In genomic region chr7:37341033-37341630, GRCh38 we compare ENCODE assay signal across 8 cellular contexts.
DNase-seq lines count a peak whose midpoint lies in the region; ATAC-seq and TF ChIP-seq lines count a peak whose summit lies in the region.

No MANE protein-coding gene starts in this region.

- TF ChIP-seq CTCF in GM13977 (IDR thresholded peaks at IDR 0.05; ENCODE audit: extremely low read depth, insufficient read depth, missing control alignments) (no peak), GM20000 (IDR thresholded peaks at IDR 0.05; ENCODE audit: extremely low read depth, missing control alignments) (no peak)

- peak overlapping the region; percentile 93 for H3K4me3 Mint-ChIP-seq in activated naive CD8-positive, alpha-beta T cell

- DNase-seq in GM13977 (ENCODE audit: low spot score) (peak; percentile 52), GM20000 (ENCODE audit: low spot score) (peak; percentile 43), mesenteric fat pad (ENCODE audit: low spot score) (no peak), NCI-H510A (lab: John Stamatoyannopoulos, UW) (no peak), GF-D8 (lab: John Stamatoyannopoulos, UW) (no peak)
- no peak for DNase-seq in stimulated activated CD4-positive, alpha-beta T cell treated with anti-CD3 and anti-CD28 coated beads, Interleukin-15, amount 100 ng/mL, for 24 hours

- in situ Hi-C loops in GM13977 (cut with MboI; ENCODE audit: low pct_unique_long_range_greater_than_20kb, low sequenced_read_pairs, unreplicated experiment): loop anchor here (5.0 to 10.0 kb wide), 2 partner anchors 54 to 136 kb away; no protein-coding TSS in a partner anchor

- peak; percentile 41 for ATAC-seq in HG03196 (IDR thresholded peaks at IDR 0.05; ENCODE audit: unreplicated experiment)

- peaks cover 22% of the 10 kb centered on the region for H3K36me3 Mint-ChIP-seq in activated naive CD8-positive, alpha-beta T cell

- no peaks in the 10 kb centered on the region for H3K27me3 Mint-ChIP-seq in activated naive CD8-positive, alpha-beta T cell

- H3K4me1 Mint-ChIP-seq in activated naive CD8-positive, alpha-beta T cell (ENCODE audit: low read depth): peaks cover 70% of the 10 kb centered on the region

- peak overlapping the region; percentile 99 for H3K27ac Mint-ChIP-seq in activated naive CD8-positive, alpha-beta T cell

- no peaks in the 10 kb centered on the region for H3K9me3 Mint-ChIP-seq in activated naive CD8-positive, alpha-beta T cell (ENCODE audit: low read depth)

Comparison
In these comparisons a context has a peak if more than half of its experiments do, and no peak if none do; other contexts are left out.
1. DNase-seq: peak in GM13977 (single experiment) and GM20000 (single experiment); none in mesenteric fat pad (single experiment), stimulated activated CD4-positive, alpha-beta T cell treated with anti-CD3 and anti-CD28 coated beads, Interleukin-15, amount 100 ng/mL, for 24 hours (single experiment), NCI-H510A (single experiment) and GF-D8 (single experiment).